8 cellular contexts compared by ENCODE assay signal in genomic region chr6:170584181-170584953, GRCh38. TPM values are rescaled to one million over a fixed set of nuclear protein-coding genes. Genes with fewer than 3 reads are reported as not detected.
DNase-seq lines count a peak whose midpoint lies in the region; ATAC-seq, FAIRE-seq and TF ChIP-seq lines count a peak whose summit lies in the region.

Gene PDCD2 (minus strand): TSS chr6:170584637. CDS start chr6:170584581, 56 bp downstream.

- no peaks in the 10 kb centered on the region for H3K9me3 ChIP-seq in psoas muscle

- H3K4me1 Mint-ChIP-seq in T-helper 1 cell treated with Interleukin-12 subunit alpha and Interleukin-12 subunit beta and Interleukin-4 antibody, amounts not matched to agents 30 μg/mL and 1 μg/mL, for 36 hours (ENCODE audit: low read depth): peaks cover 28% of the 10 kb centered on the region

- H3K27me3 ChIP-seq in psoas muscle (ENCODE audit: insufficient read depth in 3 of 3, low read length in 2 of 3): no peaks in the 10 kb centered on the region

- peaks cover 3 to 41% of the 10 kb centered on the region in 2 donors for H3K36me3 ChIP-seq in psoas muscle (ENCODE audit: insufficient read depth in 1 of 2, low read depth in 1 of 2)

- H3K4me3 ChIP-seq in psoas muscle: peak within 1 kb of the TSS; percentile 99

- intact Hi-C loops in left ventricle myocardium superior (cut with micrococcal nuclease): no loop called here
- intact Hi-C loops in psoas muscle (cut with DNase I): loop anchor here in 1 of 2 donors (5.0 kb wide), 1 partner anchor 37 kb away; no protein-coding TSS in a partner anchor

- H3K4me1 ChIP-seq in psoas muscle: peaks cover 8% of the 10 kb centered on the region

- H3K27ac ChIP-seq in psoas muscle: peak within 1 kb of the TSS; percentile 95

- H3K27ac Mint-ChIP-seq in T-helper 1 cell treated with Interleukin-12 subunit alpha and Interleukin-12 subunit beta and Interleukin-4 antibody, amounts not matched to agents 30 μg/mL and 1 μg/mL, for 36 hours: peak within 1 kb of the TSS; percentile 95

- DNase-seq in NCI-H1694 (lab: John Stamatoyannopoulos, UW): peak; percentile 74
- peak; percentile 44 to 93 (median 83) for DNase-seq in amygdala (lab: John Stamatoyannopoulos, UW)
- peak; percentile 95 for DNase-seq in left ventricle myocardium superior
- DNase-seq in psoas muscle: peak; percentile 93 to 96
- peak; percentile 97 for DNase-seq in urothelium cell line (ENCODE audit: low spot score)

- peak within 1 kb of the TSS; percentile 99 for H3K4me3 Mint-ChIP-seq in T-helper 1 cell treated with Interleukin-12 subunit alpha and Interleukin-12 subunit beta and Interleukin-4 antibody, amounts not matched to agents 30 μg/mL and 1 μg/mL, for 36 hours

- ATAC-seq in HG02885 (IDR thresholded peaks at IDR 0.05; ENCODE audit: poor library complexity, unreplicated experiment) (peak; percentile 98), left ventricle myocardium superior (peak; percentile 98), psoas muscle (peak; percentile 97 to 98 (median 98))

- no peak for TF ChIP-seq CTCF in psoas muscle (IDR thresholded peaks at IDR 0.05)

- FAIRE-seq in urothelium cell line (lab: Jason Lieb, UNC): peak; percentile 72

- no peaks in the 10 kb centered on the region for H3K9me3 Mint-ChIP-seq in T-helper 1 cell treated with Interleukin-12 subunit alpha and Interleukin-12 subunit beta and Interleukin-4 antibody, amounts not matched to agents 30 μg/mL and 1 μg/mL, for 36 hours

- peaks cover 4% of the 10 kb centered on the region for H3K27me3 Mint-ChIP-seq in T-helper 1 cell treated with Interleukin-12 subunit alpha and Interleukin-12 subunit beta and Interleukin-4 antibody, amounts not matched to agents 30 μg/mL and 1 μg/mL, for 36 hours (ENCODE audit: low read depth)

- WGBS in psoas muscle, 3 donors: 0% methylated on average over 65 to 81 of the region's 81 CpGs

- TF ChIP-seq POLR2A in GM15510 (IDR thresholded peaks at IDR 0.05; ENCODE audit: borderline replicate concordance, extremely low read depth, insufficient read length): peak; percentile 97

- peaks cover 30% of the 10 kb centered on the region for H3K36me3 Mint-ChIP-seq in T-helper 1 cell treated with Interleukin-12 subunit alpha and Interleukin-12 subunit beta and Interleukin-4 antibody, amounts not matched to agents 30 μg/mL and 1 μg/mL, for 36 hours (ENCODE audit: low read depth)

RNA-seq across cellular contexts. Expression of gene PDCD2, which starts in this region (rescaled TPM):
- 28.7 TPM for total RNA-seq in left ventricle myocardium superior
- total RNA-seq in psoas muscle: 10 to 100 TPM; 36.5 to 51.6 (median 49.4) TPM
- polyA plus RNA-seq in psoas muscle: 100 to 1,000 TPM in 2 of 3 donors, 10 to 100 TPM in 1; 52.7 to 112 (median 104) TPM

Comparison
In these comparisons a context has a peak if more than half of its experiments do, and no peak if none do; other contexts are left out.
1. Peak in every context shown above with its lines: DNase-seq, ATAC-seq, H3K4me3 ChIP-seq and H3K27ac ChIP-seq.